In genomic region chr9:137491735-137492432, GRCh38 we compare ENCODE assay signal across 1 cellular context.
TF ChIP-seq lines count a peak whose summit lies in the region.

No MANE protein-coding gene starts in this region.

TF ChIP-seq in K562, 482 proteins besides CTCF, POLR2A, EP300 and RAD21 (continued from another document and continues in another):
- TF ChIP-seq CBX2 (IDR thresholded peaks at IDR 0.05; ENCODE audit: insufficient read depth, low read length, poor library complexity, severe bottlenecking) = no peak
- no peak for TF ChIP-seq KAT8 (IDR thresholded peaks at IDR 0.05; ENCODE audit: low read depth)
- no peak for TF ChIP-seq IRF2 (CRISPR knock-in tag; IDR thresholded peaks at IDR 0.05)
- TF ChIP-seq ZNF143 (CRISPR knock-in tag; IDR thresholded peaks at IDR 0.05) = no peak
- TF ChIP-seq BMI1 (IDR thresholded peaks at IDR 0.05; ENCODE audit: low read length) = no peak
- no peak for TF ChIP-seq PURB (CRISPR knock-in tag; IDR thresholded peaks at IDR 0.05; ENCODE audit: low read depth)
- no peak for TF ChIP-seq SIN3B (IDR thresholded peaks at IDR 0.05; ENCODE audit: low read depth)
- no peak for TF ChIP-seq TCFL5 (CRISPR knock-in tag; conservative IDR thresholded peaks at IDR 0.05)
- no peak for TF ChIP-seq ZNF280B (CRISPR knock-in tag; IDR thresholded peaks at IDR 0.05)
- 0 out of 2 replicates have a peak, but pooled peaks have one; percentile 48 for TF ChIP-seq LEF1 (IDR thresholded peaks at IDR 0.05)
- TF ChIP-seq USF2 (CRISPR knock-in tag; IDR thresholded peaks at IDR 0.05) = no peak
- no peak for TF ChIP-seq ZNF184 (CRISPR knock-in tag; IDR thresholded peaks at IDR 0.05)
- TF ChIP-seq SMARCB1 (IDR thresholded peaks at IDR 0.05; ENCODE audit: insufficient read length, low read depth) = peak; percentile 44
- TF ChIP-seq ZNF274 (IDR thresholded peaks at IDR 0.05; ENCODE audit: borderline replicate concordance, low read depth, low read length) = no peak
- no peak for TF ChIP-seq EGR1 (conservative IDR thresholded peaks at IDR 0.05)
- TF ChIP-seq MTA3 (IDR thresholded peaks at IDR 0.05; ENCODE audit: borderline replicate concordance) = no peak
- TF ChIP-seq POLR3A (IDR thresholded peaks at IDR 0.05; ENCODE audit: borderline replicate concordance, extremely low read depth, insufficient read depth, insufficient read length) = no peak
- no peak for TF ChIP-seq NCOA4 (IDR thresholded peaks at IDR 0.05; ENCODE audit: partially characterized antibody)
- TF ChIP-seq TFAP4 (CRISPR knock-in tag; IDR thresholded peaks at IDR 0.05; ENCODE audit: borderline replicate concordance) = peak; percentile 67
- no peak for TF ChIP-seq PCBP1 (IDR thresholded peaks at IDR 0.05; ENCODE audit: low read depth, low read length, poor library complexity, severe bottlenecking)
- TF ChIP-seq JUNB (CRISPR knock-in tag; conservative IDR thresholded peaks at IDR 0.05) = no peak
- TF ChIP-seq ZNF165 (CRISPR knock-in tag; IDR thresholded peaks at IDR 0.05; ENCODE audit: borderline replicate concordance) = no peak
- TF ChIP-seq ZFP1 (CRISPR knock-in tag; IDR thresholded peaks at IDR 0.05) = no peak
- TF ChIP-seq EZH2 (IDR thresholded peaks at IDR 0.05; ENCODE audit: borderline replicate concordance, low read depth, low read length) = no peak
- TF ChIP-seq ZNF277 (CRISPR knock-in tag; IDR thresholded peaks at IDR 0.05; ENCODE audit: borderline replicate concordance) = no peak
- TF ChIP-seq ERF (CRISPR knock-in tag; IDR thresholded peaks at IDR 0.05) = no peak
- TF ChIP-seq U2AF1 (optimal IDR thresholded peaks at IDR 0.05; ENCODE audit: low read depth, low read length) = no peak
- TF ChIP-seq CBFA2T3 (IDR thresholded peaks at IDR 0.05) = peak; percentile 71
- no peak for TF ChIP-seq SNAPC5 (CRISPR knock-in tag; IDR thresholded peaks at IDR 0.05)
- TF ChIP-seq FOXP1 (CRISPR knock-in tag; IDR thresholded peaks at IDR 0.05) = no peak
- TF ChIP-seq HDAC3 (IDR thresholded peaks at IDR 0.05; ENCODE audit: borderline replicate concordance, partially characterized antibody) = no peak
- TF ChIP-seq ELF2 (CRISPR knock-in tag; IDR thresholded peaks at IDR 0.05) = no peak
- no peak for TF ChIP-seq NEUROD1 (IDR thresholded peaks at IDR 0.05; ENCODE audit: borderline replicate concordance, low read depth, low read length, partially characterized antibody)
- no peak for TF ChIP-seq ASH1L (IDR thresholded peaks at IDR 0.05; ENCODE audit: borderline replicate concordance, low read depth, partially characterized antibody)
- TF ChIP-seq NFE2 (IDR thresholded peaks at IDR 0.05; ENCODE audit: low read depth) = no peak
- no peak for TF ChIP-seq ZNF655 (CRISPR knock-in tag; IDR thresholded peaks at IDR 0.05)
- 0 out of 2 replicates have a peak, but pooled peaks have one; percentile 29 for TF ChIP-seq RBFOX2 (IDR thresholded peaks at IDR 0.05; ENCODE audit: low read depth, low read length)
- TF ChIP-seq HMG20A (CRISPR knock-in tag; conservative IDR thresholded peaks at IDR 0.05) = no peak
- TF ChIP-seq ZSCAN32 (CRISPR knock-in tag; IDR thresholded peaks at IDR 0.05) = no peak
- TF ChIP-seq MEIS2 (IDR thresholded peaks at IDR 0.05; ENCODE audit: partially characterized antibody) = peak; percentile 33
- TF ChIP-seq CCNT2 (IDR thresholded peaks at IDR 0.05; ENCODE audit: borderline replicate concordance, extremely low read depth, insufficient read length, low read depth, low read length) = no peak
- no peak for TF ChIP-seq ZNF224 (CRISPR knock-in tag; IDR thresholded peaks at IDR 0.05)
- TF ChIP-seq ZNF407 (IDR thresholded peaks at IDR 0.05; ENCODE audit: low read depth) = no peak
- 0 out of 2 replicates have a peak, but pooled peaks have one; percentile 44 for TF ChIP-seq ESRRA (IDR thresholded peaks at IDR 0.05; ENCODE audit: borderline replicate concordance, low read depth)
- TF ChIP-seq CBX5 (IDR thresholded peaks at IDR 0.05; ENCODE audit: borderline replicate concordance, low read depth) = no peak
- 0 out of 2 replicates have a peak, but pooled peaks have one; percentile 18 for TF ChIP-seq FOSL1 (tag; conservative IDR thresholded peaks at IDR 0.05)
- TF ChIP-seq POLR2B (IDR thresholded peaks at IDR 0.05; ENCODE audit: low read depth, partially characterized antibody) = no peak
- TF ChIP-seq FOXA3 (CRISPR knock-in tag; conservative IDR thresholded peaks at IDR 0.05 in 1 of 2, IDR thresholded peaks at IDR 0.05 in 1 of 2) = no peak
- TF ChIP-seq ZNF766 (CRISPR knock-in tag; conservative IDR thresholded peaks at IDR 0.05) = no peak; the same call in 1 of the 2 replicates
- 0 out of 2 replicates have a peak, but pooled peaks have one; percentile 24 for TF ChIP-seq NKRF (IDR thresholded peaks at IDR 0.05; ENCODE audit: borderline replicate concordance)
- peak; percentile 65 for TF ChIP-seq PKNOX1 (IDR thresholded peaks at IDR 0.05)
- no peak for TF ChIP-seq ZNF764 (CRISPR knock-in tag; IDR thresholded peaks at IDR 0.05; ENCODE audit: low read depth)
- TF ChIP-seq ZNF778 (CRISPR knock-in tag; IDR thresholded peaks at IDR 0.05) = no peak
- no peak for TF ChIP-seq KDM4B (IDR thresholded peaks at IDR 0.05; ENCODE audit: borderline replicate concordance in 2 of 2, low read depth in 1 of 2)
- TF ChIP-seq RB1 (IDR thresholded peaks at IDR 0.05; ENCODE audit: low read depth) = no peak
